Comparison of ENCODE assay signal across 1 cellular context in the genomic region with DNA sequence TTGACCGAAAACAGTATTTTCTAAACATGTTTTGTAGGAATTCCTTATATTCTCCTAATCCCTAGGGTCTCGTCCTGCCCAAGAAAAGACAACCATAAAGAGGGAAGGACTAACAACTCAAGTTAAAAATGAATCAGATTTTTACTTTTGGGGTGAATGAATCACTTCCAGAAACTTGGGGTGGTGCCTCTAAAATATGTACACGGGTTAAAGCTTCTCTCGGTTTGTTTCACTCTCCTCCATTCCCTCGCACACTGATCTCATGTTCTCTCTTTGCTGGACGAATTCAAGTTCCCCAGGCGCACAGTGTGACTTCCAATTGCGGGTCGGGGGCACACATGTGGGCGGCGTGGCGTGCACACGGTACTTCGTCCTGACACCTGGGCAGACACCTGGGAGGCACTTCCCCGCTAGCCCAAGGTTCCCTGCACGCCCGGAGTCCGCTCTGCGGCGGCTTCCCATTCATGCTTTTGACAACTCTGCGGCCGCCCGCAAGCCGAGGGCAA.
TF ChIP-seq lines count a peak whose summit lies in the region.

No MANE protein-coding gene starts in this region.

TF ChIP-seq in HepG2, 621 proteins besides CTCF, POLR2A, EP300 and RAD21 (continues in another document):
- TF ChIP-seq ZNF737 (CRISPR knock-in tag; IDR thresholded peaks at IDR 0.05; ENCODE audit: borderline replicate concordance) (no peak), ZNF101 (CRISPR knock-in tag; IDR thresholded peaks at IDR 0.05; ENCODE audit: borderline replicate concordance, low read depth) (no peak), ZNF232 (CRISPR knock-in tag; IDR thresholded peaks at IDR 0.05; ENCODE audit: borderline replicate concordance) (0 out of 2 replicates have a peak, but pooled peaks have one; percentile 17), ZNF598 (CRISPR knock-in tag; IDR thresholded peaks at IDR 0.05; ENCODE audit: borderline replicate concordance) (no peak), PHB2 (IDR thresholded peaks at IDR 0.05; ENCODE audit: partially characterized antibody) (no peak), ZNF354B (CRISPR knock-in tag; IDR thresholded peaks at IDR 0.05) (no peak), ETV5 (CRISPR knock-in tag; IDR thresholded peaks at IDR 0.05; ENCODE audit: borderline replicate concordance) (peak; percentile 26; the same call in 1 of the 2 replicates), ZNF441 (CRISPR knock-in tag; IDR thresholded peaks at IDR 0.05; ENCODE audit: borderline replicate concordance) (no peak), MXI1 (IDR thresholded peaks at IDR 0.05; ENCODE audit: borderline replicate concordance, low read depth, low read length) (peak; percentile 61; the same call in 1 of the 3 replicates), ZNF343 (CRISPR knock-in tag; IDR thresholded peaks at IDR 0.05) (no peak), ZNF337 (CRISPR knock-in tag; IDR thresholded peaks at IDR 0.05; ENCODE audit: borderline replicate concordance, low read depth) (no peak), YY1 (IDR thresholded peaks at IDR 0.05; ENCODE audit: insufficient read depth, insufficient replicate concordance, low read depth, low read length) (no peak), SIN3A (IDR thresholded peaks at IDR 0.05; ENCODE audit: borderline replicate concordance, low read depth, low read length) (no peak), ZNF704 (CRISPR knock-in tag; IDR thresholded peaks at IDR 0.05; ENCODE audit: borderline replicate concordance) (no peak), KLF16 (CRISPR knock-in tag; IDR thresholded peaks at IDR 0.05) (no peak), ZNF333 (CRISPR knock-in tag; IDR thresholded peaks at IDR 0.05; ENCODE audit: borderline replicate concordance) (no peak), FOXM1 (CRISPR knock-in tag; IDR thresholded peaks at IDR 0.05) (no peak), ZFYVE20 (CRISPR knock-in tag; IDR thresholded peaks at IDR 0.05; ENCODE audit: borderline replicate concordance, low read depth) (no peak), KMT2B (CRISPR knock-in tag; IDR thresholded peaks at IDR 0.05) (no peak), NR3C1 (CRISPR knock-in tag; IDR thresholded peaks at IDR 0.05) (no peak), TP53 (CRISPR knock-in tag; conservative IDR thresholded peaks at IDR 0.05) (no peak), ZNF143 (CRISPR knock-in tag; IDR thresholded peaks at IDR 0.05) (no peak; the same call in 1 of the 2 replicates), MXD1 (CRISPR knock-in tag; IDR thresholded peaks at IDR 0.05) (peak; percentile 27; the same call in 1 of the 2 replicates), ZFP41 (CRISPR knock-in tag; IDR thresholded peaks at IDR 0.05; ENCODE audit: borderline replicate concordance) (no peak), MEIS1 (CRISPR knock-in tag; IDR thresholded peaks at IDR 0.05; ENCODE audit: borderline replicate concordance) (no peak), ZMAT5 (CRISPR knock-in tag; IDR thresholded peaks at IDR 0.05; ENCODE audit: borderline replicate concordance, low read depth) (no peak), KLF15 (CRISPR knock-in tag; IDR thresholded peaks at IDR 0.05; ENCODE audit: borderline replicate concordance) (no peak), ZNF205 (CRISPR knock-in tag; IDR thresholded peaks at IDR 0.05) (peak; percentile 33; the same call in 1 of the 2 replicates), MTA1 (CRISPR knock-in tag; IDR thresholded peaks at IDR 0.05; ENCODE audit: borderline replicate concordance) (no peak), PCBP2 (optimal IDR thresholded peaks at IDR 0.05; ENCODE audit: low read depth, low read length, poor library complexity, severe bottlenecking) (no peak), ONECUT2 (CRISPR knock-in tag; IDR thresholded peaks at IDR 0.05) (no peak), AGO1 (IDR thresholded peaks at IDR 0.05; ENCODE audit: low read depth, low read length, poor library complexity, severe bottlenecking) (peak; percentile 65), RXRA (CRISPR knock-in tag; IDR thresholded peaks at IDR 0.05) (0 out of 2 replicates have a peak, but pooled peaks have one; percentile 47), ZNF17 (CRISPR knock-in tag; IDR thresholded peaks at IDR 0.05) (no peak), MED1 (CRISPR knock-in tag; IDR thresholded peaks at IDR 0.05) (no peak), EZH2 (conservative IDR thresholded peaks at IDR 0.05; ENCODE audit: low read depth, low read length) (no peak), ZSCAN20 (CRISPR knock-in tag; IDR thresholded peaks at IDR 0.05; ENCODE audit: borderline replicate concordance) (no peak), FOXA3 (CRISPR knock-in tag; IDR thresholded peaks at IDR 0.05) (no peak), MIXL1 (CRISPR knock-in tag; IDR thresholded peaks at IDR 0.05) (no peak), MYC (CRISPR knock-in tag; IDR thresholded peaks at IDR 0.05; ENCODE audit: borderline replicate concordance) (peak; percentile 43), ZNF558 (CRISPR knock-in tag; IDR thresholded peaks at IDR 0.05; ENCODE audit: borderline replicate concordance) (no peak), RFX1 (IDR thresholded peaks at IDR 0.05) (no peak), ZNF879 (CRISPR knock-in tag; IDR thresholded peaks at IDR 0.05) (no peak), CHCHD3 (CRISPR knock-in tag; IDR thresholded peaks at IDR 0.05) (no peak), ZNF121 (CRISPR knock-in tag; IDR thresholded peaks at IDR 0.05) (no peak), CEBPG (CRISPR knock-in tag; IDR thresholded peaks at IDR 0.05) (no peak), HMGXB4 (CRISPR knock-in tag; IDR thresholded peaks at IDR 0.05; ENCODE audit: borderline replicate concordance in 1 of 2, low read depth in 1 of 2) (no peak), GLI4 (CRISPR knock-in tag; IDR thresholded peaks at IDR 0.05; ENCODE audit: borderline replicate concordance) (no peak), BATF2 (CRISPR knock-in tag; IDR thresholded peaks at IDR 0.05) (no peak; the same call in 1 of the 2 replicates)
- TF ChIP-seq, protein P1, sequence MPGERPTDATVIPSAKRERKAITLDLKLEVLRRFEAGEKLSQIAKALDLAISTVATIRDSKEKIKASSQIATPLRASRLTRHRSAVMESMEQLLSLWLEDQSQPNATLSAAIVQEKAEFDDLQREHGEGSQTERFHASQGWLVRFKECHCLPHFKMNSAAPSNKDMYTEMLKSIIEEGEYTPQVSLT (CRISPR knock-in tag; IDR thresholded peaks at IDR 0.05; ENCODE audit: borderline replicate concordance, low read depth): no peak
- TF ChIP-seq, protein P2, sequence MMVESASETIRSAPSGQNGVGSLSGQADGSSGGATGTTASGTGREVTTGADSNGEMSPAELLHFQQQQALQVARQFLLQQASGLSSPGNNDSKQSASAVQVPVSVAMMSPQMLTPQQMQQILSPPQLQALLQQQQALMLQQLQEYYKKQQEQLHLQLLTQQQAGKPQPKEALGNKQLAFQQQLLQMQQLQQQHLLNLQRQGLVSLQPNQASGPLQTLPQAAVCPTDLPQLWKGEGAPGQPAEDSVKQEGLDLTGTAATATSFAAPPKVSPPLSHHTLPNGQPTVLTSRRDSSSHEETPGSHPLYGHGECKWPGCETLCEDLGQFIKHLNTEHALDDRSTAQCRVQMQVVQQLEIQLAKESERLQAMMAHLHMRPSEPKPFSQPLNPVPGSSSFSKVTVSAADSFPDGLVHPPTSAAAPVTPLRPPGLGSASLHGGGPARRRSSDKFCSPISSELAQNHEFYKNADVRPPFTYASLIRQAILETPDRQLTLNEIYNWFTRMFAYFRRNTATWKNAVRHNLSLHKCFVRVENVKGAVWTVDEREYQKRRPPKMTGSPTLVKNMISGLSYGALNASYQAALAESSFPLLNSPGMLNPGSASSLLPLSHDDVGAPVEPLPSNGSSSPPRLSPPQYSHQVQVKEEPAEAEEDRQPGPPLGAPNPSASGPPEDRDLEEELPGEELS (CRISPR knock-in tag; IDR thresholded peaks at IDR 0.05): no peak
- TF ChIP-seq, protein P3, sequence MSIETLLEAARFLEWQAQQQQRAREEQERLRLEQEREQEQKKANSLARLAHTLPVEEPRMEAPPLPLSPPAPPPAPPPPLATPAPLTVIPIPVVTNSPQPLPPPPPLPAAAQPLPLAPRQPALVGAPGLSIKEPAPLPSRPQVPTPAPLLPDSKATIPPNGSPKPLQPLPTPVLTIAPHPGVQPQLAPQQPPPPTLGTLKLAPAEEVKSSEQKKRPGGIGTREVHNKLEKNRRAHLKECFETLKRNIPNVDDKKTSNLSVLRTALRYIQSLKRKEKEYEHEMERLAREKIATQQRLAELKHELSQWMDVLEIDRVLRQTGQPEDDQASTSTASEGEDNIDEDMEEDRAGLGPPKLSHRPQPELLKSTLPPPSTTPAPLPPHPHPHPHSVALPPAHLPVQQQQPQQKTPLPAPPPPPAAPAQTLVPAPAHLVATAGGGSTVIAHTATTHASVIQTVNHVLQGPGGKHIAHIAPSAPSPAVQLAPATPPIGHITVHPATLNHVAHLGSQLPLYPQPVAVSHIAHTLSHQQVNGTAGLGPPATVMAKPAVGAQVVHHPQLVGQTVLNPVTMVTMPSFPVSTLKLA (IDR thresholded peaks at IDR 0.05): 0 out of 2 replicates have a peak, but pooled peaks have one; percentile 19
- TF ChIP-seq, protein P4, sequence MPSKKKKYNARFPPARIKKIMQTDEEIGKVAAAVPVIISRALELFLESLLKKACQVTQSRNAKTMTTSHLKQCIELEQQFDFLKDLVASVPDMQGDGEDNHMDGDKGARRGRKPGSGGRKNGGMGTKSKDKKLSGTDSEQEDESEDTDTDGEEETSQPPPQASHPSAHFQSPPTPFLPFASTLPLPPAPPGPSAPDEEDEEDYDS (CRISPR knock-in tag; IDR thresholded peaks at IDR 0.05): no peak
- TF ChIP-seq, protein P5, sequence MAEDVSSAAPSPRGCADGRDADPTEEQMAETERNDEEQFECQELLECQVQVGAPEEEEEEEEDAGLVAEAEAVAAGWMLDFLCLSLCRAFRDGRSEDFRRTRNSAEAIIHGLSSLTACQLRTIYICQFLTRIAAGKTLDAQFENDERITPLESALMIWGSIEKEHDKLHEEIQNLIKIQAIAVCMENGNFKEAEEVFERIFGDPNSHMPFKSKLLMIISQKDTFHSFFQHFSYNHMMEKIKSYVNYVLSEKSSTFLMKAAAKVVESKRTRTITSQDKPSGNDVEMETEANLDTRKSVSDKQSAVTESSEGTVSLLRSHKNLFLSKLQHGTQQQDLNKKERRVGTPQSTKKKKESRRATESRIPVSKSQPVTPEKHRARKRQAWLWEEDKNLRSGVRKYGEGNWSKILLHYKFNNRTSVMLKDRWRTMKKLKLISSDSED (CRISPR knock-in tag; IDR thresholded peaks at IDR 0.05): no peak
- TF ChIP-seq, protein P6, sequence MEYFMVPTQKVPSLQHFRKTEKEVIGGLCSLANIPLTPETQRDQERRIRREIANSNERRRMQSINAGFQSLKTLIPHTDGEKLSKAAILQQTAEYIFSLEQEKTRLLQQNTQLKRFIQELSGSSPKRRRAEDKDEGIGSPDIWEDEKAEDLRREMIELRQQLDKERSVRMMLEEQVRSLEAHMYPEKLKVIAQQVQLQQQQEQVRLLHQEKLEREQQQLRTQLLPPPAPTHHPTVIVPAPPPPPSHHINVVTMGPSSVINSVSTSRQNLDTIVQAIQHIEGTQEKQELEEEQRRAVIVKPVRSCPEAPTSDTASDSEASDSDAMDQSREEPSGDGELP (IDR thresholded peaks at IDR 0.05; ENCODE audit: borderline replicate concordance, low read depth): peak; percentile 42; the same call in 1 of the 2 replicates
- TF ChIP-seq, protein P7, sequence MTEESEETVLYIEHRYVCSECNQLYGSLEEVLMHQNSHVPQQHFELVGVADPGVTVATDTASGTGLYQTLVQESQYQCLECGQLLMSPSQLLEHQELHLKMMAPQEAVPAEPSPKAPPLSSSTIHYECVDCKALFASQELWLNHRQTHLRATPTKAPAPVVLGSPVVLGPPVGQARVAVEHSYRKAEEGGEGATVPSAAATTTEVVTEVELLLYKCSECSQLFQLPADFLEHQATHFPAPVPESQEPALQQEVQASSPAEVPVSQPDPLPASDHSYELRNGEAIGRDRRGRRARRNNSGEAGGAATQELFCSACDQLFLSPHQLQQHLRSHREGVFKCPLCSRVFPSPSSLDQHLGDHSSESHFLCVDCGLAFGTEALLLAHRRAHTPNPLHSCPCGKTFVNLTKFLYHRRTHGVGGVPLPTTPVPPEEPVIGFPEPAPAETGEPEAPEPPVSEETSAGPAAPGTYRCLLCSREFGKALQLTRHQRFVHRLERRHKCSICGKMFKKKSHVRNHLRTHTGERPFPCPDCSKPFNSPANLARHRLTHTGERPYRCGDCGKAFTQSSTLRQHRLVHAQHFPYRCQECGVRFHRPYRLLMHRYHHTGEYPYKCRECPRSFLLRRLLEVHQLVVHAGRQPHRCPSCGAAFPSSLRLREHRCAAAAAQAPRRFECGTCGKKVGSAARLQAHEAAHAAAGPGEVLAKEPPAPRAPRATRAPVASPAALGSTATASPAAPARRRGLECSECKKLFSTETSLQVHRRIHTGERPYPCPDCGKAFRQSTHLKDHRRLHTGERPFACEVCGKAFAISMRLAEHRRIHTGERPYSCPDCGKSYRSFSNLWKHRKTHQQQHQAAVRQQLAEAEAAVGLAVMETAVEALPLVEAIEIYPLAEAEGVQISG (CRISPR knock-in tag; IDR thresholded peaks at IDR 0.05): no peak
